Comparison of ENCODE assay signal across 1 cellular context in genomic region chr7:84912993-84913635, GRCh38.
TF ChIP-seq lines count a peak whose summit lies in the region.

No MANE protein-coding gene starts in this region.

TF ChIP-seq in K562, 482 proteins besides CTCF, POLR2A, EP300 and RAD21 (continued from another document and continues in another):
- TF ChIP-seq TRIM25 (IDR thresholded peaks at IDR 0.05; ENCODE audit: borderline replicate concordance) (no peak), ZNF354B (CRISPR knock-in tag; IDR thresholded peaks at IDR 0.05) (no peak), FOXK2 (conservative IDR thresholded peaks at IDR 0.05 in 1 of 2, IDR thresholded peaks at IDR 0.05 in 1 of 2; ENCODE audit: low read depth in 2 of 2) (no peak), MYNN (IDR thresholded peaks at IDR 0.05) (no peak), MYNN (CRISPR knock-in tag; IDR thresholded peaks at IDR 0.05) (no peak), HCFC1 (IDR thresholded peaks at IDR 0.05; ENCODE audit: low read depth, low read length) (no peak), PHF21A (IDR thresholded peaks at IDR 0.05; ENCODE audit: borderline replicate concordance, low read depth) (no peak), PHTF2 (CRISPR knock-in tag; IDR thresholded peaks at IDR 0.05) (no peak), NFIC (IDR thresholded peaks at IDR 0.05) (no peak), ZNF165 (CRISPR knock-in tag; IDR thresholded peaks at IDR 0.05; ENCODE audit: borderline replicate concordance) (peak; percentile 84; the same call in 1 of the 2 replicates), ETS1 (conservative IDR thresholded peaks at IDR 0.05; ENCODE audit: control insufficient read depth, low read depth, low read length) (no peak), ZBTB43 (CRISPR knock-in tag; IDR thresholded peaks at IDR 0.05) (no peak), CSDE1 (IDR thresholded peaks at IDR 0.05) (no peak), RFX1 (IDR thresholded peaks at IDR 0.05) (no peak), SMARCA5 (IDR thresholded peaks at IDR 0.05) (no peak), JUND (IDR thresholded peaks at IDR 0.05; ENCODE audit: borderline replicate concordance, low read depth, low read length) (peak; percentile 23; the same call in 1 of the 2 replicates), JUND (tag; IDR thresholded peaks at IDR 0.05; ENCODE audit: borderline replicate concordance, low read depth, low read length) (peak; percentile 75; the same call in 2 of the 3 replicates), ERF (CRISPR knock-in tag; IDR thresholded peaks at IDR 0.05) (peak; percentile 80; the same call in 1 of the 2 replicates), ZNF75A (CRISPR knock-in tag; IDR thresholded peaks at IDR 0.05) (no peak), DIDO1 (tag; IDR thresholded peaks at IDR 0.05; ENCODE audit: low read depth) (peak; percentile 74; the same call in 1 of the 2 replicates), NEUROD1 (IDR thresholded peaks at IDR 0.05; ENCODE audit: borderline replicate concordance, low read depth, low read length, partially characterized antibody) (no peak), SIN3A (IDR thresholded peaks at IDR 0.05; ENCODE audit: borderline replicate concordance in 2 of 2, control insufficient read depth in 1 of 2, low read depth in 2 of 2, low read length in 2 of 2) (no peak), E4F1 (CRISPR knock-in tag; IDR thresholded peaks at IDR 0.05; ENCODE audit: borderline replicate concordance) (no peak), NCOA2 (IDR thresholded peaks at IDR 0.05; ENCODE audit: partially characterized antibody in 2 of 2) (no peak), ESRRA (IDR thresholded peaks at IDR 0.05; ENCODE audit: borderline replicate concordance, low read depth) (peak; percentile 68), SETDB1 (IDR thresholded peaks at IDR 0.05; ENCODE audit: low read length) (no peak), PHF8 (IDR thresholded peaks at IDR 0.05; ENCODE audit: borderline replicate concordance, low read length) (no peak), HMGN3 (IDR thresholded peaks at IDR 0.05; ENCODE audit: borderline replicate concordance, extremely low read depth, insufficient read length, low read depth, low read length) (no peak), ZNF695 (CRISPR knock-in tag; IDR thresholded peaks at IDR 0.05) (peak; percentile 89; the same call in 1 of the 2 replicates), SRF (CRISPR knock-in tag; IDR thresholded peaks at IDR 0.05) (no peak), CREM (IDR thresholded peaks at IDR 0.05; ENCODE audit: low read depth) (0 out of 2 replicates have a peak, but pooled peaks have one; percentile 17), MTF1 (CRISPR knock-in tag; IDR thresholded peaks at IDR 0.05; ENCODE audit: borderline replicate concordance) (no peak), ZNF507 (tag; conservative IDR thresholded peaks at IDR 0.05) (no peak), MBD2 (IDR thresholded peaks at IDR 0.05; ENCODE audit: borderline replicate concordance, low read depth) (no peak), SIRT6 (IDR thresholded peaks at IDR 0.05; ENCODE audit: low read depth, low read length) (no peak), ELF2 (CRISPR knock-in tag; IDR thresholded peaks at IDR 0.05) (no peak), RFX7 (CRISPR knock-in tag; IDR thresholded peaks at IDR 0.05) (no peak), IRF2 (CRISPR knock-in tag; IDR thresholded peaks at IDR 0.05) (no peak), ZNF24 (IDR thresholded peaks at IDR 0.05) (no peak), ATF6 (CRISPR knock-in tag; IDR thresholded peaks at IDR 0.05) (no peak), EZH2 (IDR thresholded peaks at IDR 0.05; ENCODE audit: borderline replicate concordance, low read depth, low read length) (no peak), ATF3 (IDR thresholded peaks at IDR 0.05) (no peak), ATF3 (CRISPR knock-in tag; conservative IDR thresholded peaks at IDR 0.05) (no peak), PRMT5 (CRISPR knock-in tag; IDR thresholded peaks at IDR 0.05) (no peak)
- TF ChIP-seq, protein P1, sequence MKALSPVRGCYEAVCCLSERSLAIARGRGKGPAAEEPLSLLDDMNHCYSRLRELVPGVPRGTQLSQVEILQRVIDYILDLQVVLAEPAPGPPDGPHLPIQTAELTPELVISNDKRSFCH (CRISPR knock-in tag; IDR thresholded peaks at IDR 0.05) = no peak; the same call in none of the 2 replicates
- TF ChIP-seq, protein P1 (tag; IDR thresholded peaks at IDR 0.05) = peak; percentile 86
- TF ChIP-seq, protein P2, sequence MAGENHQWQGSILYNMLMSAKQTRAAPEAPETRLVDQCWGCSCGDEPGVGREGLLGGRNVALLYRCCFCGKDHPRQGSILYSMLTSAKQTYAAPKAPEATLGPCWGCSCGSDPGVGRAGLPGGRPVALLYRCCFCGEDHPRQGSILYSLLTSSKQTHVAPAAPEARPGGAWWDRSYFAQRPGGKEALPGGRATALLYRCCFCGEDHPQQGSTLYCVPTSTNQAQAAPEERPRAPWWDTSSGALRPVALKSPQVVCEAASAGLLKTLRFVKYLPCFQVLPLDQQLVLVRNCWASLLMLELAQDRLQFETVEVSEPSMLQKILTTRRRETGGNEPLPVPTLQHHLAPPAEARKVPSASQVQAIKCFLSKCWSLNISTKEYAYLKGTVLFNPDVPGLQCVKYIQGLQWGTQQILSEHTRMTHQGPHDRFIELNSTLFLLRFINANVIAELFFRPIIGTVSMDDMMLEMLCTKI (IDR thresholded peaks at IDR 0.05; ENCODE audit: partially characterized antibody) = no peak
- TF ChIP-seq, protein P3, sequence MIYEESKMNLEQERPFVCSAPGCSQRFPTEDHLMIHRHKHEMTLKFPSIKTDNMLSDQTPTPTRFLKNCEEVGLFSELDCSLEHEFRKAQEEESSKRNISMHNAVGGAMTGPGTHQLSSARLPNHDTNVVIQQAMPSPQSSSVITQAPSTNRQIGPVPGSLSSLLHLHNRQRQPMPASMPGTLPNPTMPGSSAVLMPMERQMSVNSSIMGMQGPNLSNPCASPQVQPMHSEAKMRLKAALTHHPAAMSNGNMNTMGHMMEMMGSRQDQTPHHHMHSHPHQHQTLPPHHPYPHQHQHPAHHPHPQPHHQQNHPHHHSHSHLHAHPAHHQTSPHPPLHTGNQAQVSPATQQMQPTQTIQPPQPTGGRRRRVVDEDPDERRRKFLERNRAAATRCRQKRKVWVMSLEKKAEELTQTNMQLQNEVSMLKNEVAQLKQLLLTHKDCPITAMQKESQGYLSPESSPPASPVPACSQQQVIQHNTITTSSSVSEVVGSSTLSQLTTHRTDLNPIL (CRISPR knock-in tag; IDR thresholded peaks at IDR 0.05) = no peak
- TF ChIP-seq, protein P4, sequence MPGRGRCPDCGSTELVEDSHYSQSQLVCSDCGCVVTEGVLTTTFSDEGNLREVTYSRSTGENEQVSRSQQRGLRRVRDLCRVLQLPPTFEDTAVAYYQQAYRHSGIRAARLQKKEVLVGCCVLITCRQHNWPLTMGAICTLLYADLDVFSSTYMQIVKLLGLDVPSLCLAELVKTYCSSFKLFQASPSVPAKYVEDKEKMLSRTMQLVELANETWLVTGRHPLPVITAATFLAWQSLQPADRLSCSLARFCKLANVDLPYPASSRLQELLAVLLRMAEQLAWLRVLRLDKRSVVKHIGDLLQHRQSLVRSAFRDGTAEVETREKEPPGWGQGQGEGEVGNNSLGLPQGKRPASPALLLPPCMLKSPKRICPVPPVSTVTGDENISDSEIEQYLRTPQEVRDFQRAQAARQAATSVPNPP (IDR thresholded peaks at IDR 0.05; ENCODE audit: borderline replicate concordance, insufficient read depth, insufficient read length) = no peak
- TF ChIP-seq, protein P5, sequence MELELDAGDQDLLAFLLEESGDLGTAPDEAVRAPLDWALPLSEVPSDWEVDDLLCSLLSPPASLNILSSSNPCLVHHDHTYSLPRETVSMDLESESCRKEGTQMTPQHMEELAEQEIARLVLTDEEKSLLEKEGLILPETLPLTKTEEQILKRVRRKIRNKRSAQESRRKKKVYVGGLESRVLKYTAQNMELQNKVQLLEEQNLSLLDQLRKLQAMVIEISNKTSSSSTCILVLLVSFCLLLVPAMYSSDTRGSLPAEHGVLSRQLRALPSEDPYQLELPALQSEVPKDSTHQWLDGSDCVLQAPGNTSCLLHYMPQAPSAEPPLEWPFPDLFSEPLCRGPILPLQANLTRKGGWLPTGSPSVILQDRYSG (tag; conservative IDR thresholded peaks at IDR 0.05; ENCODE audit: low read depth) = peak; percentile 96
- TF ChIP-seq, protein P6, sequence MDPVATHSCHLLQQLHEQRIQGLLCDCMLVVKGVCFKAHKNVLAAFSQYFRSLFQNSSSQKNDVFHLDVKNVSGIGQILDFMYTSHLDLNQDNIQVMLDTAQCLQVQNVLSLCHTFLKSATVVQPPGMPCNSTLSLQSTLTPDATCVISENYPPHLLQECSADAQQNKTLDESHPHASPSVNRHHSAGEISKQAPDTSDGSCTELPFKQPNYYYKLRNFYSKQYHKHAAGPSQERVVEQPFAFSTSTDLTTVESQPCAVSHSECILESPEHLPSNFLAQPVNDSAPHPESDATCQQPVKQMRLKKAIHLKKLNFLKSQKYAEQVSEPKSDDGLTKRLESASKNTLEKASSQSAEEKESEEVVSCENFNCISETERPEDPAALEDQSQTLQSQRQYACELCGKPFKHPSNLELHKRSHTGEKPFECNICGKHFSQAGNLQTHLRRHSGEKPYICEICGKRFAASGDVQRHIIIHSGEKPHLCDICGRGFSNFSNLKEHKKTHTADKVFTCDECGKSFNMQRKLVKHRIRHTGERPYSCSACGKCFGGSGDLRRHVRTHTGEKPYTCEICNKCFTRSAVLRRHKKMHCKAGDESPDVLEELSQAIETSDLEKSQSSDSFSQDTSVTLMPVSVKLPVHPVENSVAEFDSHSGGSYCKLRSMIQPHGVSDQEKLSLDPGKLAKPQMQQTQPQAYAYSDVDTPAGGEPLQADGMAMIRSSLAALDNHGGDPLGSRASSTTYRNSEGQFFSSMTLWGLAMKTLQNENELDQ (CRISPR knock-in tag; IDR thresholded peaks at IDR 0.05; ENCODE audit: borderline replicate concordance) = no peak
